In genomic region chr3:115239717-115240116, GRCh38 we compare ENCODE assay signal across 9 cellular contexts.
DNase-seq lines count a peak whose midpoint lies in the region; ATAC-seq, FAIRE-seq and TF ChIP-seq lines count a peak whose summit lies in the region.
"Had no signal": no experiment of that assay in that cellular context is flagged by ENCODE, and none has a peak within 500 bp of the region (broad histone marks: within the 10 kb centered on the region; RNA-seq: fewer than 3 reads in every experiment).

No MANE protein-coding gene starts in this region.

- DNase-seq in HFF-Myc (ENCODE audit: extremely low read depth, low read depth) (peak; percentile 94), RCC 7860 (ENCODE audit: low spot score) (peak; percentile 99), fibroblast of the aortic adventitia (ENCODE audit: low read depth) (peak; percentile 99), psoas muscle (peak; percentile 33 to 53), GM13976 (ENCODE audit: low spot score) (no peak)
- DNase-seq in stimulated activated CD4-positive, alpha-beta T cell treated with anti-CD3 and anti-CD28 coated beads, Interleukin-2, amount 100 ng/mL, for 48 hours, result no peak

- ATAC-seq in psoas muscle (peak; percentile 84 to 95 (median 91)), GM19397 (IDR thresholded peaks at IDR 0.05; ENCODE audit: unreplicated experiment) (no peak)
- no peak for ATAC-seq in activated T-helper 17 cell treated with anti-CD3 and anti-CD28 coated beads, Interleukin-2, amount 50 U/mL, for 72 hours (replicated peaks)

- no peaks in the 10 kb centered on the region for H3K36me3 ChIP-seq in psoas muscle (ENCODE audit: insufficient read depth in 1 of 2, low read depth in 1 of 2)

- in situ Hi-C loops in GM13976 (cut with MboI; ENCODE audit: low sequenced_read_pairs, unreplicated experiment), result no loop called here

- H3K27me3 Mint-ChIP-seq in activated T-helper 17 cell treated with anti-CD3 and anti-CD28 coated beads, Interleukin-2, amount 50 U/mL, for 72 hours, result no peaks in the 10 kb centered on the region
- H3K27me3 Mint-ChIP-seq: dendritic cell treated with granulocyte-macrophage colony-stimulating factor and Interleukin-4, amounts not matched to agents 40 ng/mL and 50 ng/mL, for 4 days had no signal

- no peak overlapping the region for H3K27ac Mint-ChIP-seq in activated T-helper 17 cell treated with anti-CD3 and anti-CD28 coated beads, Interleukin-2, amount 50 U/mL, for 72 hours
- H3K27ac Mint-ChIP-seq: dendritic cell treated with granulocyte-macrophage colony-stimulating factor and Interleukin-4, amounts not matched to agents 40 ng/mL and 50 ng/mL, for 4 days had no signal

- H3K27me3 ChIP-seq in psoas muscle (ENCODE audit: insufficient read depth in 3 of 3, low read length in 2 of 3), result no peaks in the 10 kb centered on the region

- TF ChIP-seq CTCF in HFF-Myc (IDR thresholded peaks at IDR 0.05; ENCODE audit: low read depth, low read length, missing control alignments), result no peak
- no peak for TF ChIP-seq CTCF in fibroblast of the aortic adventitia (IDR thresholded peaks at IDR 0.05; ENCODE audit: insufficient read depth, low read length)
- no peak for TF ChIP-seq CTCF in psoas muscle (IDR thresholded peaks at IDR 0.05)
- no peak for TF ChIP-seq CTCF in GM13976 (IDR thresholded peaks at IDR 0.05; ENCODE audit: borderline replicate concordance, control extremely low read depth, extremely low read depth, insufficient read depth, missing control alignments)

- FAIRE-seq in RCC 7860 (lab: Jason Lieb, UNC), result peak; percentile 97

- no peaks in the 10 kb centered on the region for H3K4me1 Mint-ChIP-seq in activated T-helper 17 cell treated with anti-CD3 and anti-CD28 coated beads, Interleukin-2, amount 50 U/mL, for 72 hours

- intact Hi-C loops in psoas muscle (cut with DNase I), result no loop called here

- WGBS in psoas muscle, 3 donors, result 3 to 15% (median 15%) methylated on average over 6 of the region's 6 CpGs

- H3K9me3 ChIP-seq in psoas muscle, result no peaks in the 10 kb centered on the region

- H3K4me3 ChIP-seq in HFF-Myc (replicated peaks; ENCODE audit: low read depth, low read length), result no peak overlapping the region
- H3K4me3 ChIP-seq in fibroblast of the aortic adventitia (ENCODE audit: low read depth, low read length), result no peak overlapping the region
- H3K4me3 ChIP-seq in psoas muscle, result no peak overlapping the region

- H3K27ac ChIP-seq in psoas muscle, result peak overlapping the region; percentile 25

- no peak overlapping the region for H3K4me3 Mint-ChIP-seq in activated T-helper 17 cell treated with anti-CD3 and anti-CD28 coated beads, Interleukin-2, amount 50 U/mL, for 72 hours
- H3K4me3 Mint-ChIP-seq: dendritic cell treated with granulocyte-macrophage colony-stimulating factor and Interleukin-4, amounts not matched to agents 40 ng/mL and 50 ng/mL, for 4 days had no signal

- peaks cover 9% of the 10 kb centered on the region for H3K4me1 ChIP-seq in psoas muscle

- peaks cover 5% of the 10 kb centered on the region for H3K9me3 Mint-ChIP-seq in activated T-helper 17 cell treated with anti-CD3 and anti-CD28 coated beads, Interleukin-2, amount 50 U/mL, for 72 hours
- H3K9me3 Mint-ChIP-seq: dendritic cell treated with granulocyte-macrophage colony-stimulating factor and Interleukin-4, amounts not matched to agents 40 ng/mL and 50 ng/mL, for 4 days had no signal

- H3K36me3 Mint-ChIP-seq in activated T-helper 17 cell treated with anti-CD3 and anti-CD28 coated beads, Interleukin-2, amount 50 U/mL, for 72 hours (ENCODE audit: low read depth), result no peaks in the 10 kb centered on the region

Comparison
In these comparisons a context has a peak if more than half of its experiments do, and no peak if none do; other contexts are left out.
1. DNase-seq: peak in HFF-Myc (single experiment), RCC 7860 (single experiment), fibroblast of the aortic adventitia (single experiment) and psoas muscle (2 of 2); none in GM13976 (single experiment) and stimulated activated CD4-positive, alpha-beta T cell treated with anti-CD3 and anti-CD28 coated beads, Interleukin-2, amount 100 ng/mL, for 48 hours (0 of 2).
2. ATAC-seq: peak in psoas muscle (4 of 4); none in GM19397 (single experiment) and activated T-helper 17 cell treated with anti-CD3 and anti-CD28 coated beads, Interleukin-2, amount 50 U/mL, for 72 hours (single experiment).